ENCODE assay signal across 8 cellular contexts in genomic region chr5:14946813-14947640, GRCh38.
DNase-seq lines count a peak whose midpoint lies in the region; ATAC-seq, FAIRE-seq and TF ChIP-seq lines count a peak whose summit lies in the region.

No MANE protein-coding gene starts in this region.

- POLR2A ChIA-PET in A549 (lab: Yijun Ruan, JAX), result no interaction called here

- ATAC-seq in A549 (peak; percentile 73 to 79; a peak in 4 of 6 replicates), HG03175 (IDR thresholded peaks at IDR 0.05; ENCODE audit: unreplicated experiment) (no peak)

- H3K4me1 Mint-ChIP-seq in HFFc6 (ENCODE audit: low read depth), result 0 out of 2 replicates have a peak, but pooled peaks cover 7% of the 10 kb centered on the region

- H3K27ac ChIP-seq in A549, result peak overlapping the region in 1 of 2 experiments; percentile 70; a peak in 4 of 6 replicates

- H3K4me2 ChIP-seq in A549, result no peak overlapping the region

- peak; percentile 18 to 55 for DNase-seq in A549 (ENCODE audit: low read depth in 1 of 2, low spot score in 1 of 2)
- peak; percentile 30 for DNase-seq in G401 (ENCODE audit: low spot score)
- DNase-seq in HFFc6, result no peak
- DNase-seq in NCI-H510A (lab: John Stamatoyannopoulos, UW), result peak; percentile 4
- peak; percentile 23 for DNase-seq in activated naive CD4-positive, alpha-beta T cell treated with anti-CD3 and anti-CD28 coated beads, Interleukin-2, amount 50 U/mL, for 16 hours
- no peak for DNase-seq in kidney epithelial cell (ENCODE audit: low read depth)
- DNase-seq in NCI-H1930 (lab: John Stamatoyannopoulos, UW), result no peak

- TF ChIP-seq POLR2A in A549 (IDR thresholded peaks at IDR 0.05; ENCODE audit: low read length), result no peak

- H3K4me3 ChIP-seq in A549 (no peak overlapping the region), kidney epithelial cell (ENCODE audit: low read depth, low read length) (no peak overlapping the region)

- CTCF ChIA-PET in A549 (lab: Yijun Ruan, JAX), result interaction anchor here (0.7 to 2.0 kb wide), 5 partner anchors 10 to 226 kb away, joined by 3 to 5 read pairs (median 4); no protein-coding TSS in a partner anchor

- in situ Hi-C loops in G401 (cut with HindIII; ENCODE audit: low sequenced_read_pairs), result no loop called here

- no peak overlapping the region for H3K27ac Mint-ChIP-seq in HFFc6

- WGBS in A549 (ENCODE audit: missing lambda C conversion rate), result 55% methylated on average over 4 of the region's 4 CpGs

- 0 out of 2 replicates have a peak, but pooled peaks cover 4% of the 10 kb centered on the region for H3K36me3 Mint-ChIP-seq in HFFc6 (ENCODE audit: low read depth)

- no peaks in the 10 kb centered on the region for H3K36me3 ChIP-seq in kidney epithelial cell (ENCODE audit: control insufficient read depth, insufficient read depth, low read length)

- TF ChIP-seq EP300 in A549 (IDR thresholded peaks at IDR 0.05), result no peak

- no peaks in the 10 kb centered on the region for H3K9me3 ChIP-seq in A549

- H3K4me3 Mint-ChIP-seq in HFFc6, result no peak overlapping the region

- no peak for FAIRE-seq in A549 (lab: Jason Lieb, UNC)

- TF ChIP-seq CTCF in A549 (IDR thresholded peaks at IDR 0.05), result peak; percentile 33; the same call in 2 of the 3 replicates
- peak; percentile 58 for TF ChIP-seq CTCF in HFFc6 (IDR thresholded peaks at IDR 0.05)
- peak; percentile 43 for TF ChIP-seq CTCF in kidney epithelial cell (IDR thresholded peaks at IDR 0.05; ENCODE audit: insufficient read depth, low read length, poor library complexity, severe bottlenecking)

- H3K4me1 ChIP-seq in A549, result peaks cover 27% of the 10 kb centered on the region

- H3K9me3 Mint-ChIP-seq in HFFc6, result peaks cover 4% of the 10 kb centered on the region; the same call in 1 of the 2 replicates

- no peaks in the 10 kb centered on the region for H3K27me3 ChIP-seq in kidney epithelial cell (ENCODE audit: control insufficient read depth, insufficient read depth, low read length)

- TF ChIP-seq RAD21 in A549 (conservative IDR thresholded peaks at IDR 0.05 in 1 of 2, IDR thresholded peaks at IDR 0.05 in 1 of 2), result peak; percentile 39 to 43; a peak in 4 of 5 replicates

- peaks cover 36% of the 10 kb centered on the region for H3K27me3 Mint-ChIP-seq in HFFc6 (ENCODE audit: insufficient read depth)

TF ChIP-seq in A549, 52 proteins besides CTCF, POLR2A, EP300 and RAD21:
- peak; percentile 41; the same call in 2 of the 3 replicates for TF ChIP-seq SMC3 (IDR thresholded peaks at IDR 0.05)
- no peak for TF ChIP-seq ESRRA (IDR thresholded peaks at IDR 0.05; ENCODE audit: borderline replicate concordance, low read length)
TF ChIP-seq in A549: peak in this region for 1.

Comparison
In these comparisons a context has a peak if more than half of its experiments do, and no peak if none do; other contexts are left out.
1. DNase-seq: peak in A549 (2 of 2), G401 (single experiment), NCI-H510A (single experiment) and activated naive CD4-positive, alpha-beta T cell treated with anti-CD3 and anti-CD28 coated beads, Interleukin-2, amount 50 U/mL, for 16 hours (single experiment); none in HFFc6 (single experiment), kidney epithelial cell (single experiment) and NCI-H1930 (0 of 2).
2. Peak in every context shown above with its lines, with median percentiles within 50 percentile points of each other: CTCF ChIP-seq.